13 cellular contexts compared by ENCODE assay signal in genomic region chr4:128558896-128559669, GRCh38.
DNase-seq lines count a peak whose midpoint lies in the region; ATAC-seq and TF ChIP-seq lines count a peak whose summit lies in the region.
"Had no signal": no experiment of that assay in that cellular context is flagged by ENCODE, and none has a peak within 500 bp of the region (broad histone marks: within the 10 kb centered on the region; RNA-seq: fewer than 3 reads in every experiment).

No MANE protein-coding gene starts in this region.

- H3K27ac ChIP-seq in HL-60 (replicated peaks), result 0 out of 2 replicates have a peak overlapping the region, but pooled peaks have one; percentile 13
- H3K27ac ChIP-seq in stomach smooth muscle (ENCODE audit: low read length), result peak overlapping the region; percentile 88
- H3K27ac ChIP-seq: right lobe of liver had no signal

- H3K36me3 Mint-ChIP-seq in natural killer cell treated with Interleukin-12 subunit alpha and Interleukin-12 subunit beta and Interleukin-15 and Interleukin-18, amount 100 ng/mL, for 72 hours, result no peaks in the 10 kb centered on the region
- H3K36me3 Mint-ChIP-seq: stimulated activated naive B cell treated with anti-CD40 and anti-IgM and Interleukin-4, amounts not matched to agents 10 μg/mL and 1 μg/mL and 100 μg/mL, for 72 hours had no signal

- H3K4me3 Mint-ChIP-seq in natural killer cell treated with Interleukin-12 subunit alpha and Interleukin-12 subunit beta and Interleukin-15 and Interleukin-18, amount 100 ng/mL, for 72 hours, result no peak overlapping the region
- H3K4me3 Mint-ChIP-seq: stimulated activated naive B cell treated with anti-CD40 and anti-IgM and Interleukin-4, amounts not matched to agents 10 μg/mL and 1 μg/mL and 100 μg/mL, for 72 hours had no signal

- DNase-seq in HL-60 (ENCODE audit: low read depth in 1 of 2, low spot score in 1 of 2) (peak in 1 of 2 experiments; percentile 12), astrocyte of the cerebellum (ENCODE audit: low read depth) (peak; percentile 77), left kidney (ENCODE audit: low read depth, low spot score) (peak; percentile 73), activated gamma-delta T cell (lab: John Stamatoyannopoulos, UW) (no peak), NCI-H1048 (lab: John Stamatoyannopoulos, UW) (no peak)
- no peak for DNase-seq in natural killer cell treated with Interleukin-12 subunit alpha and Interleukin-12 subunit beta and Interleukin-15 and Interleukin-18, amount 100 ng/mL, for 72 hours (ENCODE audit: low spot score)
- no peak for DNase-seq in stimulated activated CD4-positive, alpha-beta T cell treated with anti-CD3 and anti-CD28 coated beads, Interleukin-4, amount 100 ng/mL, for 24 hours
- DNase-seq: activated CD8-positive, alpha-beta memory T cell treated with anti-CD3 and anti-CD28 coated beads, Interleukin-2, amount 50 U/mL, for 4 hours; central memory CD4-positive, alpha-beta T cell; NCI-H1417 treated with DMSO at 0.1 percent for 48 hours; right lobe of liver; stimulated activated naive B cell treated with anti-CD40 and anti-IgM and Interleukin-4, amounts not matched to agents 10 μg/mL and 1 μg/mL and 100 μg/mL, for 72 hours had no signal

- peaks cover 11% of the 10 kb centered on the region for H3K4me1 ChIP-seq in stomach smooth muscle (ENCODE audit: control insufficient read depth, insufficient read depth, low read length)

- H3K9me3 Mint-ChIP-seq in natural killer cell treated with Interleukin-12 subunit alpha and Interleukin-12 subunit beta and Interleukin-15 and Interleukin-18, amount 100 ng/mL, for 72 hours, result no peaks in the 10 kb centered on the region
- H3K9me3 Mint-ChIP-seq: stimulated activated naive B cell treated with anti-CD40 and anti-IgM and Interleukin-4, amounts not matched to agents 10 μg/mL and 1 μg/mL and 100 μg/mL, for 72 hours had no signal

- H3K9ac ChIP-seq in stomach smooth muscle (ENCODE audit: low read length in 2 of 2), result peak overlapping the region in 1 of 2 donors; percentile 75

- in situ Hi-C loops in astrocyte of the cerebellum (cut with HindIII; ENCODE audit: low sequenced_read_pairs), result loop anchor here (5.0 to 10.0 kb wide), 2 partner anchors 102 to 246 kb away; partner anchors contain the start of gene JADE1

- no peaks in the 10 kb centered on the region for H3K36me3 ChIP-seq in stomach smooth muscle (ENCODE audit: control insufficient read depth in 2 of 2, insufficient read depth in 2 of 2, low read length in 2 of 2)
- H3K36me3 ChIP-seq: right lobe of liver had no signal

- ATAC-seq in natural killer cell treated with Interleukin-12 subunit alpha and Interleukin-12 subunit beta and Interleukin-15 and Interleukin-18, amount 100 ng/mL, for 72 hours, result no peak
- ATAC-seq: right lobe of liver had no signal

- no peaks in the 10 kb centered on the region for H3K9me3 ChIP-seq in stomach smooth muscle (ENCODE audit: control insufficient read depth in 2 of 2, low read length in 2 of 2)
- H3K9me3 ChIP-seq: right lobe of liver had no signal

- peaks cover 4 to 17% of the 10 kb centered on the region in 2 donors for H3K27me3 Mint-ChIP-seq in natural killer cell treated with Interleukin-12 subunit alpha and Interleukin-12 subunit beta and Interleukin-15 and Interleukin-18, amount 100 ng/mL, for 72 hours

- TF ChIP-seq CTCF in HL-60 (IDR thresholded peaks at IDR 0.05; ENCODE audit: insufficient read depth, low read length) (no peak), astrocyte of the cerebellum (IDR thresholded peaks at IDR 0.05; ENCODE audit: low read depth, low read length, missing control alignments) (no peak)

- no peak overlapping the region for H3K27ac Mint-ChIP-seq in natural killer cell treated with Interleukin-12 subunit alpha and Interleukin-12 subunit beta and Interleukin-15 and Interleukin-18, amount 100 ng/mL, for 72 hours
- H3K27ac Mint-ChIP-seq: stimulated activated naive B cell treated with anti-CD40 and anti-IgM and Interleukin-4, amounts not matched to agents 10 μg/mL and 1 μg/mL and 100 μg/mL, for 72 hours had no signal

- H3K4me1 Mint-ChIP-seq in natural killer cell treated with Interleukin-12 subunit alpha and Interleukin-12 subunit beta and Interleukin-15 and Interleukin-18, amount 100 ng/mL, for 72 hours (ENCODE audit: low read depth in 2 of 2), result peaks cover 1 to 4% of the 10 kb centered on the region in 2 donors

- H3K4me3 ChIP-seq in HL-60 (replicated peaks; ENCODE audit: insufficient read depth, low read length) (no peak overlapping the region), astrocyte of the cerebellum (ENCODE audit: low read depth, low read length) (no peak overlapping the region), stomach smooth muscle (ENCODE audit: low read length in 2 of 2) (peak overlapping the region; percentile 11 to 52)
- H3K4me3 ChIP-seq: right lobe of liver had no signal

- H3K27me3 ChIP-seq in HL-60 (ENCODE audit: insufficient read depth, poor library complexity, severe bottlenecking) (no peaks in the 10 kb centered on the region), stomach smooth muscle (ENCODE audit: control insufficient read depth in 1 of 2, insufficient read depth in 2 of 2, low read length in 2 of 2) (no peaks in the 10 kb centered on the region)
- H3K27me3 ChIP-seq: right lobe of liver had no signal

Comparison
In these comparisons a context has a peak if more than half of its experiments do, and no peak if none do; other contexts are left out.
1. DNase-seq: peak in astrocyte of the cerebellum (single experiment) and left kidney (single experiment); none in natural killer cell treated with Interleukin-12 subunit alpha and Interleukin-12 subunit beta and Interleukin-15 and Interleukin-18, amount 100 ng/mL, for 72 hours (single experiment), stimulated activated CD4-positive, alpha-beta T cell treated with anti-CD3 and anti-CD28 coated beads, Interleukin-4, amount 100 ng/mL, for 24 hours (single experiment), activated gamma-delta T cell (single experiment) and NCI-H1048 (single experiment).
2. H3K4me3 ChIP-seq: peak in stomach smooth muscle (2 of 2); none in HL-60 (single experiment) and astrocyte of the cerebellum (single experiment).